2 cellular contexts compared by ENCODE assay signal in genomic region chr2:42602218-42602936, GRCh38.
TF ChIP-seq lines count a peak whose summit lies in the region.

No MANE protein-coding gene starts in this region.

TF ChIP-seq in HepG2, 621 proteins besides CTCF, POLR2A, EP300 and RAD21 (continued from another document):
- TF ChIP-seq TEAD3 (CRISPR knock-in tag; optimal IDR thresholded peaks at IDR 0.05; ENCODE audit: borderline replicate concordance) (peak; percentile 18), MAFF (IDR thresholded peaks at IDR 0.05; ENCODE audit: low read depth, low read length) (peak; percentile 88), ARNT2 (CRISPR knock-in tag; IDR thresholded peaks at IDR 0.05; ENCODE audit: low read depth) (0 out of 2 replicates have a peak, but pooled peaks have one; percentile 40), USF2 (IDR thresholded peaks at IDR 0.05; ENCODE audit: low read depth, low read length) (no peak), USF2 (CRISPR knock-in tag; IDR thresholded peaks at IDR 0.05; ENCODE audit: borderline replicate concordance) (no peak), ZFP90 (CRISPR knock-in tag; IDR thresholded peaks at IDR 0.05; ENCODE audit: borderline replicate concordance) (0 out of 2 replicates have a peak, but pooled peaks have one; percentile 23), GATAD2A (CRISPR knock-in tag; IDR thresholded peaks at IDR 0.05) (0 out of 2 replicates have a peak, but pooled peaks have one; percentile 11), ATM (IDR thresholded peaks at IDR 0.05; ENCODE audit: borderline replicate concordance) (no peak), BCL6 (CRISPR knock-in tag; IDR thresholded peaks at IDR 0.05) (0 out of 2 replicates have a peak, but pooled peaks have one; percentile 28), ZNF317 (CRISPR knock-in tag; IDR thresholded peaks at IDR 0.05) (0 out of 2 replicates have a peak, but pooled peaks have one; percentile 10), MAFK (conservative IDR thresholded peaks at IDR 0.05 in 1 of 2, IDR thresholded peaks at IDR 0.05 in 1 of 2; ENCODE audit: low read length in 2 of 2) (peak; percentile 89 to 92), ZXDC (CRISPR knock-in tag; IDR thresholded peaks at IDR 0.05) (no peak)
TF ChIP-seq in HepG2: peak in this region for 12.

TF ChIP-seq in WTC11, 78 proteins besides CTCF, POLR2A, EP300 and RAD21 (continued from another document):
- no peak for TF ChIP-seq USF2 (CRISPR knock-in tag; IDR thresholded peaks at IDR 0.05)
- TF ChIP-seq ZNF317 (CRISPR knock-in tag; IDR thresholded peaks at IDR 0.05; ENCODE audit: borderline replicate concordance, low read depth) = no peak
- no peak for TF ChIP-seq HMGXB4 (CRISPR knock-in tag; IDR thresholded peaks at IDR 0.05)
